ENCODE assay signal across 22 cellular contexts in genomic region chr19:53962887-53963435, GRCh38. TPM values are rescaled to one million over a fixed set of nuclear protein-coding genes. Genes with fewer than 3 reads are reported as not detected.
DNase-seq lines count a peak whose midpoint lies in the region; ATAC-seq and TF ChIP-seq lines count a peak whose summit lies in the region.
"Had no signal": no experiment of that assay in that cellular context is flagged by ENCODE, and none has a peak within 500 bp of the region (broad histone marks: within the 10 kb centered on the region; RNA-seq: fewer than 3 reads in every experiment).

CACNG8 (plus strand) TSS chr19:53962937.

- H3K27ac ChIP-seq in cardiac muscle cell (no peak within 1 kb of the TSS), iPS-20b (ENCODE audit: low read length) (no peak within 1 kb of the TSS), adrenal gland (no peak within 1 kb of the TSS)
- H3K27ac ChIP-seq: body of pancreas, left ventricle myocardium inferior, psoas muscle had no signal

- H3K4me1 ChIP-seq in cardiac muscle cell (ENCODE audit: low read depth) (no peaks in the 10 kb centered on the region), iPS-20b (ENCODE audit: insufficient read depth, low read length) (peaks cover 7% of the 10 kb centered on the region; the same call in 1 of the 2 replicates), adrenal gland (replicated peaks in 1 of 2) (no peaks in the 10 kb centered on the region)
- H3K4me1 ChIP-seq: body of pancreas, psoas muscle had no signal

- H3K4me3 ChIP-seq in cardiac muscle cell, result peak within 1 kb of the TSS; percentile 23
- H3K4me3 ChIP-seq in cardiac fibroblast (replicated peaks in 1 of 2; ENCODE audit: low read depth in 2 of 2, low read length in 2 of 2), result peak within 1 kb of the TSS; percentile 63 to 70
- peak within 1 kb of the TSS; percentile 84 for H3K4me3 ChIP-seq in iPS-20b (ENCODE audit: low read length)
- H3K4me3 ChIP-seq in adrenal gland, result no peak within 1 kb of the TSS
- H3K4me3 ChIP-seq: body of pancreas, left ventricle myocardium inferior, psoas muscle had no signal

- TF ChIP-seq CTCF in cardiac muscle cell (IDR thresholded peaks at IDR 0.05; ENCODE audit: low read depth, low read length) (no peak), cardiac fibroblast (IDR thresholded peaks at IDR 0.05; ENCODE audit: low read depth, low read length) (no peak), adrenal gland (IDR thresholded peaks at IDR 0.05) (no peak)

- peak within 1 kb of the TSS; percentile 53; the same call in 1 of the 2 replicates for H3K9ac ChIP-seq in iPS-20b (ENCODE audit: low read depth, low read length)

- ATAC-seq in Right ventricle myocardium superior (ENCODE audit: poor library complexity) (no peak), Right ventricle myocardium inferior (no peak)
- ATAC-seq: body of pancreas, psoas muscle had no signal

- no peak for TF ChIP-seq POLR2A in adrenal gland (IDR thresholded peaks at IDR 0.05)

- DNase-seq in cardiac muscle cell (ENCODE audit: low read depth in 1 of 2, low spot score in 1 of 2) (no peak), Right ventricle myocardium superior (no peak), cardiac fibroblast (ENCODE audit: low read depth in 2 of 2) (no peak), nucleus accumbens (lab: John Stamatoyannopoulos, UW) (no peak), Right ventricle myocardium inferior (ENCODE audit: missing footprints) (no peak), adrenal gland (no peak), SHP77 treated with DMSO at 0.1 percent for 48 hours (lab: John Stamatoyannopoulos, UW) (no peak)
- DNase-seq: activated CD4-positive, alpha-beta T cell treated with anti-CD3 and anti-CD28 coated beads for 4 hours; activated CD8-positive, alpha-beta memory T cell treated with anti-CD3 and anti-CD28 coated beads, Interleukin-2, amount 50 U/mL, for 4 hours; activated naive CD4-positive, alpha-beta T cell; body of pancreas; CD4-positive, alpha-beta memory T cell; dermis blood vessel endothelial cell; DND-41; Karpas-422; left ventricle myocardium inferior; NCI-H1417 treated with DMSO at 0.1 percent for 48 hours; psoas muscle; SIG-M5; stimulated activated CD4-positive, alpha-beta T cell treated with anti-CD3 and anti-CD28 coated beads, Interleukin-12 subunit alpha, Interleukin-12 subunit beta, amount 100 ng/mL, for 4 hours; stimulated activated naive CD4-positive, alpha-beta T cell treated with Interleukin-2 at 50 U/mL for 16 hours had no signal

- intact Hi-C loops in Right ventricle myocardium superior (cut with DNase I), result no loop called here
- intact Hi-C loops in Right ventricle myocardium inferior (cut with DNase I), result no loop called here
- intact Hi-C loops in adrenal gland (cut with DNase I), result no loop called here

- H3K9me3 ChIP-seq in cardiac muscle cell (ENCODE audit: low read depth) (no peaks in the 10 kb centered on the region), iPS-20b (ENCODE audit: insufficient read depth, low read depth, low read length) (no peaks in the 10 kb centered on the region), adrenal gland (replicated peaks in 1 of 3) (no peaks in the 10 kb centered on the region)
- H3K9me3 ChIP-seq: body of pancreas, left ventricle myocardium inferior, psoas muscle had no signal

- peaks cover 70% of the 10 kb centered on the region for H3K27me3 ChIP-seq in cardiac muscle cell
- peaks cover 69% of the 10 kb centered on the region for H3K27me3 ChIP-seq in iPS-20b (ENCODE audit: insufficient read depth, low read length)
- H3K27me3 ChIP-seq in adrenal gland, result peaks cover 33% of the 10 kb centered on the region

- H3K36me3 ChIP-seq in cardiac muscle cell (no peaks in the 10 kb centered on the region), iPS-20b (ENCODE audit: insufficient read depth, low read depth, low read length) (peaks cover 22% of the 10 kb centered on the region; the same call in 1 of the 2 replicates), adrenal gland (replicated peaks in 1 of 2) (no peaks in the 10 kb centered on the region)
- H3K36me3 ChIP-seq: left ventricle myocardium inferior had no signal

- 0 to 3% (median 2%) methylated on average over 5 to 55 of the region's 56 CpGs for WGBS in adrenal gland, 4 donors

RNA-seq across cellular contexts. Expression of gene CACNG8, which starts in this region (rescaled TPM):
- total RNA-seq in cardiac muscle cell (0.77 and 1.4 TPM in 2 replicates), Right ventricle myocardium superior (0.03 TPM), Right ventricle myocardium inferior (0.03 TPM), adrenal gland (under 1 TPM in 2 of 8 donors, not detected in 6; under 0.01 to 0.04 TPM)
- polyA plus RNA-seq in cardiac muscle cell (0.68 and 1.0 TPM in 2 replicates), adrenal gland (under 1 TPM in 2 of 3 donors, not detected in 1; under 0.01 to 0.03 TPM)
- total RNA-seq: body of pancreas; CD4-positive, alpha-beta memory T cell had no signal
- polyA plus RNA-seq: CD4-positive, alpha-beta memory T cell had no signal

Comparison
In these comparisons a context has a peak if more than half of its experiments do, and no peak if none do; other contexts are left out.
1. H3K4me3 ChIP-seq: peak in cardiac muscle cell (single experiment), cardiac fibroblast (2 of 2) and iPS-20b (single experiment); none in adrenal gland (0 of 4).